Comparison of ENCODE assay signal across 21 cellular contexts in genomic region chr17:71535311-71535710, GRCh38.
"Had no signal": no experiment of that assay in that cellular context is flagged by ENCODE, and none has a peak within 500 bp of the region (broad histone marks: within the 10 kb centered on the region; RNA-seq: fewer than 3 reads in every experiment).

No MANE protein-coding gene starts in this region.

- H3K27me3 ChIP-seq: dorsolateral prefrontal cortex, right atrium auricular region, sigmoid colon, testis, tibial nerve had no signal

- H3K9me3 ChIP-seq: esophagus squamous epithelium, right atrium auricular region, sigmoid colon, testis, tibial nerve had no signal

- H3K27me3 Mint-ChIP-seq: stimulated activated naive B cell treated with anti-CD40 and anti-IgM and Interleukin-4, amounts not matched to agents 10 μg/mL and 1 μg/mL and 100 μg/mL, for 72 hours; stimulated activated naive CD8-positive, alpha-beta T cell treated with anti-CD3 and anti-CD28 coated beads, Interleukin-15, amount 100 ng/mL, for 72 hours had no signal

- DNase-seq: cortex of kidney; dorsolateral prefrontal cortex; effector CD8-positive, alpha-beta T cell; esophagus squamous epithelium; foreskin fibroblast; kidney glomerular epithelial cell; natural killer cell; posterior cingulate gyrus; sigmoid colon; stimulated activated CD4-positive, alpha-beta T cell treated with anti-CD3 and anti-CD28 coated beads, Interleukin-2, amount 100 ng/mL, for 24 hours; stimulated activated CD4-positive, alpha-beta T cell treated with anti-CD3 and anti-CD28 coated beads, Interleukin-4, amount 100 ng/mL, for 4 hours; stimulated activated naive B cell treated with anti-CD40 and anti-IgM and Interleukin-4, amounts not matched to agents 10 μg/mL and 1 μg/mL and 100 μg/mL, for 72 hours; stimulated activated naive CD8-positive, alpha-beta T cell treated with anti-CD3 and anti-CD28 coated beads, Interleukin-15, amount 100 ng/mL, for 72 hours; testis had no signal

- H3K9me3 Mint-ChIP-seq: neural crest cell had no signal

- H3K36me3 ChIP-seq: esophagus squamous epithelium, right atrium auricular region, sigmoid colon, tibial nerve had no signal

- H3K36me3 Mint-ChIP-seq: mesothelial cell of epicardium; natural killer cell; stimulated activated naive B cell treated with anti-CD40 and anti-IgM and Interleukin-4, amounts not matched to agents 10 μg/mL and 1 μg/mL and 100 μg/mL, for 72 hours had no signal

- ATAC-seq: left lobe of liver; natural killer cell; stimulated activated naive B cell treated with anti-CD40 and anti-IgM and Interleukin-4, amounts not matched to agents 10 μg/mL and 1 μg/mL and 100 μg/mL, for 72 hours; stimulated activated naive CD8-positive, alpha-beta T cell treated with anti-CD3 and anti-CD28 coated beads, Interleukin-15, amount 100 ng/mL, for 72 hours had no signal

- H3K4me2 ChIP-seq: hepatocyte had no signal

- H3K27ac ChIP-seq: dorsolateral prefrontal cortex, esophagus squamous epithelium, hepatocyte, right atrium auricular region, sigmoid colon, skin epidermis, testis, tibial nerve had no signal

- H3K4me3 Mint-ChIP-seq: mesothelial cell of epicardium; natural killer cell; neural crest cell; stimulated activated naive B cell treated with anti-CD40 and anti-IgM and Interleukin-4, amounts not matched to agents 10 μg/mL and 1 μg/mL and 100 μg/mL, for 72 hours; stimulated activated naive CD8-positive, alpha-beta T cell treated with anti-CD3 and anti-CD28 coated beads, Interleukin-15, amount 100 ng/mL, for 72 hours had no signal

- H3K79me2 ChIP-seq: hepatocyte had no signal

- H3K4me1 Mint-ChIP-seq: mesothelial cell of epicardium; natural killer cell; neural crest cell; stimulated activated naive B cell treated with anti-CD40 and anti-IgM and Interleukin-4, amounts not matched to agents 10 μg/mL and 1 μg/mL and 100 μg/mL, for 72 hours; stimulated activated naive CD8-positive, alpha-beta T cell treated with anti-CD3 and anti-CD28 coated beads, Interleukin-15, amount 100 ng/mL, for 72 hours had no signal

- H2AFZ ChIP-seq: hepatocyte had no signal

- H3K27ac Mint-ChIP-seq: mesothelial cell of epicardium; natural killer cell; stimulated activated naive B cell treated with anti-CD40 and anti-IgM and Interleukin-4, amounts not matched to agents 10 μg/mL and 1 μg/mL and 100 μg/mL, for 72 hours; stimulated activated naive CD8-positive, alpha-beta T cell treated with anti-CD3 and anti-CD28 coated beads, Interleukin-15, amount 100 ng/mL, for 72 hours had no signal

- H3K4me3 ChIP-seq: dorsolateral prefrontal cortex, esophagus squamous epithelium, hepatocyte, right atrium auricular region, sigmoid colon, skin epidermis, testis, tibial nerve had no signal

- H3K4me1 ChIP-seq: right atrium auricular region, sigmoid colon, tibial nerve had no signal
